19 cellular contexts compared by ENCODE assay signal in genomic region chr18:13440277-13441248, GRCh38.
DNase-seq lines count a peak whose midpoint lies in the region; ATAC-seq and TF ChIP-seq lines count a peak whose summit lies in the region.
"Had no signal": no experiment of that assay in that cellular context is flagged by ENCODE, and none has a peak within 500 bp of the region (broad histone marks: within the 10 kb centered on the region; RNA-seq: fewer than 3 reads in every experiment).

No MANE protein-coding gene starts in this region.

- H3K27me3 ChIP-seq in A673 (replicated peaks; ENCODE audit: insufficient read depth, low read depth, low read length, poor library complexity), result no peaks in the 10 kb centered on the region
- H3K27me3 ChIP-seq: breast epithelium, heart right ventricle, vagina had no signal

- H3K9me3 ChIP-seq in A673 (ENCODE audit: low read depth, low read length, poor library complexity, severe bottlenecking), result no peaks in the 10 kb centered on the region
- H3K9me3 ChIP-seq: breast epithelium, heart right ventricle, vagina had no signal

- H3K36me3 ChIP-seq in A673 (ENCODE audit: insufficient read depth, low read length, poor library complexity, severe bottlenecking), result no peaks in the 10 kb centered on the region
- H3K36me3 ChIP-seq: breast epithelium, heart right ventricle, vagina had no signal

- TF ChIP-seq CTCF in chondrocyte (IDR thresholded peaks at IDR 0.05), result peak; percentile 43
- peak; percentile 45 for TF ChIP-seq CTCF in type B pancreatic cell (conservative IDR thresholded peaks at IDR 0.05)
- TF ChIP-seq CTCF in A673 (conservative IDR thresholded peaks at IDR 0.05; ENCODE audit: low read depth, low read length), result no peak

- H3K4me1 ChIP-seq in A673 (ENCODE audit: insufficient read depth, low read length, poor library complexity, severe bottlenecking), result peaks cover 7% of the 10 kb centered on the region

- peak overlapping the region; percentile 66 for H3K27ac Mint-ChIP-seq in chondrocyte (ENCODE audit: unreplicated experiment)
- no peak overlapping the region for H3K27ac Mint-ChIP-seq in type B pancreatic cell
- H3K27ac Mint-ChIP-seq in stimulated activated memory B cell treated with anti-CD40 and anti-IgM and Interleukin-4, amounts not matched to agents 10 μg/mL and 1 μg/mL and 100 μg/mL, for 72 hours, result no peak overlapping the region

- intact Hi-C loops in A673 (cut with micrococcal nuclease; ENCODE audit: unreplicated experiment), result loop anchor here (10.0 kb wide), 2 partner anchors 104 to 226 kb away; partner anchors contain the start of gene LDLRAD4

- no TSS peak for BruUV-seq in A673 (replicated peaks; lab: Mats Ljungman, UMichigan)

- H3K27ac ChIP-seq in A673 (ENCODE audit: low read depth, low read length, poor library complexity, severe bottlenecking), result no peak overlapping the region
- H3K27ac ChIP-seq: breast epithelium, heart right ventricle, RWPE1, vagina had no signal

- peaks cover 1% of the 10 kb centered on the region for H3K36me3 Mint-ChIP-seq in activated T-cell treated with anti-CD3 and anti-CD28 coated beads, Interleukin-2, amount 50 U/mL, for 4 hours (ENCODE audit: insufficient read depth)
- H3K36me3 Mint-ChIP-seq in chondrocyte (ENCODE audit: low read depth) (peaks cover 2% of the 10 kb centered on the region), type B pancreatic cell (no peaks in the 10 kb centered on the region)
- no peaks in the 10 kb centered on the region for H3K36me3 Mint-ChIP-seq in stimulated activated memory B cell treated with anti-CD40 and anti-IgM and Interleukin-4, amounts not matched to agents 10 μg/mL and 1 μg/mL and 100 μg/mL, for 72 hours

- H3K27me3 Mint-ChIP-seq in activated T-cell treated with anti-CD3 and anti-CD28 coated beads, Interleukin-2, amount 50 U/mL, for 4 hours (ENCODE audit: low read depth), result no peaks in the 10 kb centered on the region
- H3K27me3 Mint-ChIP-seq in chondrocyte (ENCODE audit: low read depth) (no peaks in the 10 kb centered on the region), type B pancreatic cell (peaks cover 26% of the 10 kb centered on the region)
- peaks cover 10% of the 10 kb centered on the region for H3K27me3 Mint-ChIP-seq in stimulated activated memory B cell treated with anti-CD40 and anti-IgM and Interleukin-4, amounts not matched to agents 10 μg/mL and 1 μg/mL and 100 μg/mL, for 72 hours

- H3K9me3 Mint-ChIP-seq in activated T-cell treated with anti-CD3 and anti-CD28 coated beads, Interleukin-2, amount 50 U/mL, for 4 hours, result no peaks in the 10 kb centered on the region
- H3K9me3 Mint-ChIP-seq in chondrocyte (ENCODE audit: low read depth) (no peaks in the 10 kb centered on the region), type B pancreatic cell (no peaks in the 10 kb centered on the region)
- no peaks in the 10 kb centered on the region for H3K9me3 Mint-ChIP-seq in stimulated activated memory B cell treated with anti-CD40 and anti-IgM and Interleukin-4, amounts not matched to agents 10 μg/mL and 1 μg/mL and 100 μg/mL, for 72 hours

- no peak overlapping the region for H3K4me3 Mint-ChIP-seq in activated T-cell treated with anti-CD3 and anti-CD28 coated beads, Interleukin-2, amount 50 U/mL, for 4 hours
- H3K4me3 Mint-ChIP-seq in chondrocyte (ENCODE audit: unreplicated experiment) (no peak overlapping the region), type B pancreatic cell (no peak overlapping the region)
- H3K4me3 Mint-ChIP-seq in stimulated activated memory B cell treated with anti-CD40 and anti-IgM and Interleukin-4, amounts not matched to agents 10 μg/mL and 1 μg/mL and 100 μg/mL, for 72 hours, result no peak overlapping the region

- H3K4me1 Mint-ChIP-seq in activated T-cell treated with anti-CD3 and anti-CD28 coated beads, Interleukin-2, amount 50 U/mL, for 4 hours (ENCODE audit: low read depth), result peaks cover 53% of the 10 kb centered on the region
- H3K4me1 Mint-ChIP-seq in chondrocyte (ENCODE audit: low read depth), result peaks cover 64% of the 10 kb centered on the region
- H3K4me1 Mint-ChIP-seq in type B pancreatic cell (ENCODE audit: unreplicated experiment), result no peaks in the 10 kb centered on the region
- peaks cover 16% of the 10 kb centered on the region for H3K4me1 Mint-ChIP-seq in stimulated activated memory B cell treated with anti-CD40 and anti-IgM and Interleukin-4, amounts not matched to agents 10 μg/mL and 1 μg/mL and 100 μg/mL, for 72 hours

- ATAC-seq in activated T-cell treated with anti-CD3 and anti-CD28 coated beads, Interleukin-2, amount 50 U/mL, for 4 hours, result no peak
- ATAC-seq in stimulated activated memory B cell treated with anti-CD40 and anti-IgM and Interleukin-4, amounts not matched to agents 10 μg/mL and 1 μg/mL and 100 μg/mL, for 72 hours, result no peak
- ATAC-seq: activated CD4-positive, CD25-positive, alpha-beta regulatory T cell treated with anti-CD3 and anti-CD28 coated beads, Interleukin-2, amount 50 U/mL, for 24 hours had no signal

- POLR2A ChIA-PET in A673 (lab: Charles Lee; ENCODE audit: low non-redundant PET), result no interaction called here

- peak; percentile 12 for DNase-seq in activated T-cell treated with anti-CD3 and anti-CD28 coated beads, Interleukin-2, amount 50 U/mL, for 1 hour
- DNase-seq in activated T-cell treated with anti-CD3 and anti-CD28 coated beads, Interleukin-2, amount 50 U/mL, for 4 hours, result no peak
- DNase-seq in NCI-H146 (lab: John Stamatoyannopoulos, UW), result peak; percentile 66
- no peak for DNase-seq in chondrocyte (ENCODE audit: low spot score)
- no peak for DNase-seq in type B pancreatic cell (ENCODE audit: extremely low spot score, unreplicated experiment)
- DNase-seq in NCI-H1092 treated with DMSO at 0.1 percent for 48 hours (lab: John Stamatoyannopoulos, UW), result no peak
- no peak for DNase-seq in A673 (ENCODE audit: low spot score)
- DNase-seq: activated naive CD4-positive, alpha-beta T cell treated with anti-CD3 and anti-CD28 coated beads, Interleukin-2, amount 50 U/mL, for 16 hours; H7; heart right ventricle; islet precursor cell; mammary epithelial cell; NCI-H1930; NCI-H82 had no signal

- CTCF ChIA-PET in A673 (lab: Charles Lee), result no interaction called here

- no peak overlapping the region for H3K4me3 ChIP-seq in A673 (ENCODE audit: low read depth, low read length, poor library complexity, severe bottlenecking)
- H3K4me3 ChIP-seq: breast epithelium, heart right ventricle, vagina had no signal

Comparison
In these comparisons a context has a peak if more than half of its experiments do, and no peak if none do; other contexts are left out.
1. DNase-seq: peak in activated T-cell treated with anti-CD3 and anti-CD28 coated beads, Interleukin-2, amount 50 U/mL, for 1 hour (single experiment) and NCI-H146 (single experiment); none in activated T-cell treated with anti-CD3 and anti-CD28 coated beads, Interleukin-2, amount 50 U/mL, for 4 hours (single experiment), chondrocyte (single experiment), type B pancreatic cell (single experiment), NCI-H1092 treated with DMSO at 0.1 percent for 48 hours (single experiment) and A673 (single experiment).